In the genomic region with DNA sequence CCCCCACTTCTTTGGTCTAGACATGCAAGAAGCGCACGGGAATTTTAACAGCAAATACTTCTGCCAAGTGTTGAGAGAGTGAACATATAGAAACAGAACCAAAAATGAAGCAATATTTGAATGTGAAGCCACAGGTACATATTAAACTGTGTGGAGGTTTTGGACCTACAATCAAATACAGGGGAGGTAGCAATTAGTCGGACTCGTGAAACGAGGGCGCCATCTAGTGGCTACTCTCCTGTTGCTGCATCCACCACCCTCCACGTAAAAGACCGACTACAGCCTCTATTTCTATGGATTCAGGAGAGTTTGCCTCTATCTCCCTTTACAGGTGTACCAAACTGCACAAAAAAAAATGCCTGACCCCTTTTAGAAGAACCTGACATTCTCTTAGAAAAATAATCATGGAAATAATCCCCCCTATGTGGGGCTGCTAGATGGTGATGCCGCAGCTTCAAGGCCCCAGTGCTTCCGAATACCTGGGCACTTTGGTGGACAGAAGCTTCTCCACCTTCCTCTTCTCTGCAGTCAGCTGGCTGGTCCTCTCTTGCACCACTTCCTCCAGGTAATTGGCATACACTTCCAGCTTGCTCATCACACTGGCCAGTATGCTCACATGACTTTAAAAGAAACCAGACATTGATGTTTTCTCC, we compare ENCODE assay signal across 8 cellular contexts. TPM values are rescaled to one million over a fixed set of nuclear protein-coding genes. Genes with fewer than 3 reads are reported as not detected.
DNase-seq lines count a peak whose midpoint lies in the region; ATAC-seq and TF ChIP-seq lines count a peak whose summit lies in the region.

No MANE protein-coding gene starts in this region.

- no peak overlapping the region for H3K4me3 ChIP-seq in WI38 (ENCODE audit: low read depth, low read length)
- no peak overlapping the region for H3K4me3 ChIP-seq in breast epithelium

- H3K27me3 ChIP-seq in breast epithelium, result peaks cover 0 to 6% of the 10 kb centered on the region in 2 donors

- intact Hi-C loops in breast epithelium (cut with DNase I; ENCODE audit: low total_unique reads), result no loop called here

- TF ChIP-seq POLR2A in breast epithelium (IDR thresholded peaks at IDR 0.05), result no peak

- no peaks in the 10 kb centered on the region for H3K36me3 ChIP-seq in breast epithelium

- no peak overlapping the region for H3K27ac ChIP-seq in breast epithelium

- DNase-seq in NCI-H146 treated with DMSO at 0.1 percent for 48 hours (lab: John Stamatoyannopoulos, UW; ENCODE audit: unreplicated experiment) (peak; percentile 0), breast epithelium (ENCODE audit: low spot score in 2 of 2) (peak; percentile 61 to 82), islet precursor cell (peak; percentile 79)
- DNase-seq in stimulated activated CD4-positive, alpha-beta T cell treated with anti-CD3 and anti-CD28 coated beads, Interleukin-1b, Interleukin-23, amount 100 ng/mL, for 24 hours (ENCODE audit: low read depth in 4 of 4, low spot score in 1 of 4), result peak; percentile 66 to 69 (median 68)

- ATAC-seq in HG02610 (IDR thresholded peaks at IDR 0.05; ENCODE audit: unreplicated experiment) (peak; percentile 84), HG02588 (IDR thresholded peaks at IDR 0.05; ENCODE audit: unreplicated experiment) (no peak)

- TF ChIP-seq CTCF in GM12801 (IDR thresholded peaks at IDR 0.05; ENCODE audit: extremely low read depth, insufficient read length), result peak; percentile 39
- peak; percentile 80 for TF ChIP-seq CTCF in WI38 (IDR thresholded peaks at IDR 0.05; ENCODE audit: low read depth, low read length)
- peak; percentile 46 to 73 (median 70) for TF ChIP-seq CTCF in breast epithelium (IDR thresholded peaks at IDR 0.05)

- H3K9me3 ChIP-seq in breast epithelium, result no peaks in the 10 kb centered on the region

- peaks cover 0 to 6% of the 10 kb centered on the region in 2 donors for H3K4me1 ChIP-seq in breast epithelium

RNA-seq across cellular contexts. Expression of gene TECTB, which starts 31.7 kb away (rescaled TPM):
- not detected for total RNA-seq in breast epithelium

RNA-seq across cellular contexts. Expression of gene ACSL5, which starts 59.0 kb away (rescaled TPM):
- total RNA-seq in breast epithelium, result 10 to 100 TPM; 13.3 to 31.8 (median 15.8) TPM

Comparison
In these comparisons a context has a peak if more than half of its experiments do, and no peak if none do; other contexts are left out.
1. DNase-seq: peak in every context shown above with its lines; median percentile 79 in islet precursor cell; 72 in breast epithelium; 68 in stimulated activated CD4-positive, alpha-beta T cell treated with anti-CD3 and anti-CD28 coated beads, Interleukin-1b, Interleukin-23, amount 100 ng/mL, for 24 hours; 0 in NCI-H146 treated with DMSO at 0.1 percent for 48 hours.